ENCODE assay signal across 8 cellular contexts in genomic region chr5:36152324-36153298, GRCh38. TPM values are rescaled to one million over a fixed set of nuclear protein-coding genes. Genes with fewer than 3 reads are reported as not detected.
DNase-seq lines count a peak whose midpoint lies in the region; ATAC-seq, FAIRE-seq and TF ChIP-seq lines count a peak whose summit lies in the region.

No MANE protein-coding gene starts in this region.

- no peak overlapping the region for H3K14ac ChIP-seq in H1 (ENCODE audit: insufficient read length)

- H3K4me3 ChIP-seq in H1 (ENCODE audit: extremely low read depth in 1 of 4, insufficient read depth in 2 of 4, low read depth in 3 of 4, low read length in 4 of 4) (peak overlapping the region; percentile 85 to 90 (median 86)), muscle layer of colon (ENCODE audit: low read depth in 1 of 2, low read length in 2 of 2) (peak overlapping the region; percentile 85 to 93)

- H4K8ac ChIP-seq in H1 (ENCODE audit: extremely low read depth, insufficient read depth, low read length): no peak overlapping the region

- no peak overlapping the region for H4K5ac ChIP-seq in H1 (ENCODE audit: insufficient read length, low read depth, low read length)

- H2BK12ac ChIP-seq in H1 (ENCODE audit: low read depth, low read length): 0 out of 2 replicates have a peak overlapping the region, but pooled peaks have one; percentile 41

- H3K27me3 ChIP-seq in H1 (replicated peaks in 1 of 4; ENCODE audit: control insufficient read depth in 3 of 4, extremely low read depth in 1 of 4, insufficient read depth in 3 of 4, low read length in 3 of 4) (no peaks in the 10 kb centered on the region), muscle layer of colon (ENCODE audit: control insufficient read depth in 1 of 2, insufficient read depth in 2 of 2, low read length in 2 of 2) (no peaks in the 10 kb centered on the region)

- TF ChIP-seq CTCF in H1 (IDR thresholded peaks at IDR 0.05; ENCODE audit: control extremely low read depth in 1 of 3, insufficient read depth in 1 of 3, low read depth in 1 of 3, low read length in 3 of 3): no peak

- FAIRE-seq in H1 (lab: Jason Lieb, UNC): no peak

- H3K18ac ChIP-seq in H1 (ENCODE audit: extremely low read depth, low read length): peak overlapping the region; percentile 81

- no peak for TF ChIP-seq EP300 in H1 (IDR thresholded peaks at IDR 0.05; ENCODE audit: borderline replicate concordance in 1 of 2, low read depth in 2 of 2, low read length in 2 of 2)

- H3K9me3 ChIP-seq in H1 (ENCODE audit: insufficient read depth in 2 of 2, low read depth in 1 of 2, low read length in 1 of 2) (no peaks in the 10 kb centered on the region), muscle layer of colon (ENCODE audit: low read length) (no peaks in the 10 kb centered on the region)

- H3K9ac ChIP-seq in H1 (replicated peaks in 1 of 4; ENCODE audit: extremely low read depth in 1 of 4, low read depth in 3 of 4, low read length in 3 of 4) (peak overlapping the region; percentile 77 to 97 (median 84)), muscle layer of colon (ENCODE audit: low read length) (peak overlapping the region; percentile 42)

- POLR2A ChIA-PET in H1 (lab: Charles Lee; ENCODE audit: partially characterized antibody): interaction anchor here (0.7 to 2.4 kb wide), 10 partner anchors 13 to 923 kb away, joined by 3 to 13 read pairs (median 4); partner anchors contain the start of genes NADK2, PRLR and UGT3A2

- no peak overlapping the region for H2BK20ac ChIP-seq in H1 (ENCODE audit: low read length)

- H2AK5ac ChIP-seq in H1 (ENCODE audit: low read depth, low read length): no peak overlapping the region

- H4K20me1 ChIP-seq in H1 (replicated peaks in 1 of 2; ENCODE audit: control insufficient read depth in 1 of 2, insufficient read depth in 2 of 2, low read length in 2 of 2): no peaks in the 10 kb centered on the region

- peaks cover 0 to 36% (median 11%) of the 10 kb centered on the region in 4 experiments; a peak in 7 of 8 replicates for H3K36me3 ChIP-seq in H1 (ENCODE audit: control insufficient read depth in 2 of 4, insufficient read depth in 4 of 4, low read length in 3 of 4)
- peaks cover 13% of the 10 kb centered on the region for H3K36me3 ChIP-seq in muscle layer of colon (ENCODE audit: insufficient read depth, low read length)

- H3K4me1 ChIP-seq in H1 (replicated peaks in 1 of 4; ENCODE audit: control insufficient read depth in 3 of 4, insufficient read depth in 4 of 4, low read length in 3 of 4) (peaks cover 0 to 5% (median 2%) of the 10 kb centered on the region in 4 experiments; a peak in 3 of 7 replicates), muscle layer of colon (ENCODE audit: insufficient read depth, low read length) (peaks cover 15% of the 10 kb centered on the region)

- no peak overlapping the region for H3K23ac ChIP-seq in H1 (ENCODE audit: insufficient read length)

- no peak for TF ChIP-seq RAD21 in H1 (IDR thresholded peaks at IDR 0.05 in 1 of 2, conservative IDR thresholded peaks at IDR 0.05 in 1 of 2; ENCODE audit: low read depth in 2 of 2, low read length in 2 of 2)

- CTCF ChIA-PET in H1 (lab: Charles Lee; ENCODE audit: partially characterized antibody): interaction anchor here (0.6 to 6.1 kb wide), 9 partner anchors 8 to 1616 kb away, joined by 3 to 44 read pairs (median 3); partner anchors contain the start of gene UGT3A2

- DNase-seq in NCI-H1092 treated with DMSO at 0.1 percent for 48 hours (lab: John Stamatoyannopoulos, UW) (peak; percentile 59), NCI-H1092 (lab: John Stamatoyannopoulos, UW) (no peak), HCEC 1CT (peak; percentile 33), RPMI7951 (ENCODE audit: low read depth) (peak; percentile 10), H1 (ENCODE audit: low read depth in 1 of 2, low spot score in 2 of 2) (no peak), foreskin melanocyte (no peak)

- H2BK5ac ChIP-seq in H1 (ENCODE audit: low read depth, low read length): peak overlapping the region; percentile 55; the same call in 1 of the 2 replicates

- 11% methylated on average over 24 of the region's 24 CpGs; no CpG with 5 or more reads in 1 of the 2 experiments for WGBS in H1 (ENCODE audit: extremely low coverage in 1 of 2, insufficient coverage in 1 of 2, insufficient read length in 1 of 2, insufficient replicate concordance in 2 of 2, low coverage in 1 of 2, low lambda C conversion rate in 2 of 2, missing lambda C conversion rate in 1 of 2), 2 experiments

- no peak overlapping the region for H3K4ac ChIP-seq in H1 (replicated peaks; ENCODE audit: insufficient read length, low read depth, low read length)

- TF ChIP-seq POLR2A in H1 (IDR thresholded peaks at IDR 0.05; ENCODE audit: control extremely low read depth in 1 of 2, low read depth in 2 of 2, low read length in 2 of 2): no peak

- H3K56ac ChIP-seq in H1 (replicated peaks; ENCODE audit: insufficient read length, low read depth, low read length): no peak overlapping the region

- H4K91ac ChIP-seq in H1 (replicated peaks; ENCODE audit: insufficient read length, low read length): no peak overlapping the region

- peaks cover 12% of the 10 kb centered on the region; the same call in 1 of the 2 replicates for H3K23me2 ChIP-seq in H1 (ENCODE audit: low read depth, low read length)

- H3K4me2 ChIP-seq in H1 (ENCODE audit: insufficient read depth in 1 of 2, low read depth in 2 of 2, low read length in 2 of 2): peak overlapping the region; percentile 76 to 96

- H3K79me2 ChIP-seq in H1 (ENCODE audit: control insufficient read depth in 1 of 2, insufficient read depth in 2 of 2, low read length in 2 of 2): peaks cover 0 to 37% of the 10 kb centered on the region in 2 experiments; a peak in 3 of 4 replicates

- H3K27ac ChIP-seq in H1 (ENCODE audit: low read depth, low read length): peak overlapping the region; percentile 42; the same call in 1 of the 2 replicates
- H3K27ac ChIP-seq in muscle layer of colon (ENCODE audit: low read depth, low read length): peak overlapping the region; percentile 84

- ATAC-seq in HG03039 (IDR thresholded peaks at IDR 0.05; ENCODE audit: unreplicated experiment): no peak

- H2AFZ ChIP-seq in H1 (ENCODE audit: low read length): peak overlapping the region; percentile 88

- H2BK120ac ChIP-seq in H1 (replicated peaks; ENCODE audit: low read depth, low read length): no peak overlapping the region

- no peaks in the 10 kb centered on the region for H3K79me1 ChIP-seq in H1 (ENCODE audit: low read depth, low read length)

- no peak overlapping the region for H2BK15ac ChIP-seq in H1 (ENCODE audit: low read length)

TF ChIP-seq in H1, 55 proteins besides CTCF, POLR2A, EP300 and RAD21:
- 0 out of 4 replicates have a peak, but pooled peaks of 1 of the 2 experiments have one; percentile 42 for TF ChIP-seq SIN3A (conservative IDR thresholded peaks at IDR 0.05 in 1 of 2, IDR thresholded peaks at IDR 0.05 in 1 of 2; ENCODE audit: low read depth in 1 of 2, low read length in 2 of 2)
- no peak for TF ChIP-seq TAF7 (optimal IDR thresholded peaks at IDR 0.05; ENCODE audit: borderline replicate concordance, low read depth, low read length)
- peak; percentile 29 for TF ChIP-seq SAP30 (IDR thresholded peaks at IDR 0.05; ENCODE audit: insufficient read depth, insufficient replicate concordance, low read length)

RNA-seq across cellular contexts. Expression of gene SKP2, which starts 0.7 kb away (rescaled TPM):
- 33.7 and 39.3 TPM in 2 replicates for total RNA-seq in RPMI7951 (2014; rRNA removed; shearing (Covaris generic))
- 104 TPM in 2 replicates for total RNA-seq in H1 (2021; fragmentation: NEBNext Ultra II Directional; extraction: Animal tissue kit (Norgen Biotek cat#: 25700))
- 44.3 and 49.9 TPM in 2 replicates for polyA plus RNA-seq in H1 (2011; rRNA removed)
- polyA plus RNA-seq in H1 (2011; cell fraction: cytosol; rRNA removed): 57.4 TPM
- polyA plus RNA-seq in H1 (2011; cell fraction: nucleus; rRNA removed): 39.0 TPM
- polyA plus RNA-seq in H1 (2012, experiment 1 of 2): 51.0 to 89.4 TPM (median 62.0 TPM) in 4 replicates
- polyA plus RNA-seq in H1 (2012, experiment 2 of 2): 21.8 TPM
- 56.4 TPM for polyA plus RNA-seq in H1 (2013, experiment 1 of 2)
- polyA plus RNA-seq in H1 (2013, experiment 2 of 2): 59.0 TPM
- 88.9 and 129 TPM in 2 replicates for polyA minus RNA-seq in H1 (2011; rRNA and poly(A)+ RNA removed)
- polyA minus RNA-seq in H1 (2011; cell fraction: cytosol; rRNA and poly(A)+ RNA removed): 57.6 TPM
- 49.6 TPM for polyA minus RNA-seq in H1 (2011; cell fraction: nucleus; rRNA and poly(A)+ RNA removed)

RNA-seq across cellular contexts. Expression of gene LMBRD2, which starts 0.9 kb away (rescaled TPM):
- total RNA-seq in RPMI7951 (2014; rRNA removed; shearing (Covaris generic)): 7.0 and 7.7 TPM in 2 replicates
- 3.9 and 4.1 TPM in 2 replicates for total RNA-seq in H1 (2021; fragmentation: NEBNext Ultra II Directional; extraction: Animal tissue kit (Norgen Biotek cat#: 25700))
- polyA plus RNA-seq in H1 (2011; rRNA removed): 0.89 and 1.1 TPM in 2 replicates
- 1.6 TPM for polyA plus RNA-seq in H1 (2011; cell fraction: cytosol; rRNA removed)
- 1.1 TPM for polyA plus RNA-seq in H1 (2011; cell fraction: nucleus; rRNA removed)
- 0.88 to 1.7 TPM (median 1.2 TPM) in 4 replicates for polyA plus RNA-seq in H1 (2012, experiment 1 of 2)
- 0.08 TPM for polyA plus RNA-seq in H1 (2012, experiment 2 of 2)
- polyA plus RNA-seq in H1 (2013, experiment 1 of 2): 3.8 TPM
- polyA plus RNA-seq in H1 (2013, experiment 2 of 2): 4.9 TPM
- polyA minus RNA-seq in H1 (2011; rRNA and poly(A)+ RNA removed): 4.6 and 6.9 TPM in 2 replicates
- polyA minus RNA-seq in H1 (2011; cell fraction: cytosol; rRNA and poly(A)+ RNA removed): 5.9 TPM
- polyA minus RNA-seq in H1 (2011; cell fraction: nucleus; rRNA and poly(A)+ RNA removed): 8.1 TPM

Comparison
In these comparisons a context has a peak if more than half of its experiments do, and no peak if none do; other contexts are left out.
1. DNase-seq: peak in NCI-H1092 treated with DMSO at 0.1 percent for 48 hours (single experiment), HCEC 1CT (single experiment) and RPMI7951 (single experiment); none in NCI-H1092 (single experiment), H1 (0 of 2) and foreskin melanocyte (single experiment).